In the genomic region with DNA sequence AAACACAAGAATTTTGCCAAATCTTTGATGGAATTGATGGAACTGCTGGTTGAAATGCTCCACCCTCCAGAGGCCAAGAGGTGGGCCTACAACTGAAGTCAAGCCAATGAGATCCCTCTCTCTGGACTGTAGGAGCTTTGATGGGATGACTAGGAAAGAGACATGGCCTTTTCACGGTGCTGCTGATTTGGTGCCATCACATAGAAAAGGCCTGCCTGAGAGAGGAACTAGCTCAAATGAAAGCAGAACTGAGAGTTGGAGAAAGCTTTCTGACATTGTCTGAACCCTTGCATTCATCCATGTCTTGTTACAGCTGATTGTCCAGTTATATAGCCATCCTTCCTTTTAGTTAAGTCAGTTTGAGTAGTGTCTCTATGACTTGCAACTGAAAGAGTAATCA, we compare ENCODE assay signal across 12 cellular contexts.
DNase-seq lines count a peak whose midpoint lies in the region; ATAC-seq, FAIRE-seq and TF ChIP-seq lines count a peak whose summit lies in the region.
"Had no signal": no experiment of that assay in that cellular context is flagged by ENCODE, and none has a peak within 500 bp of the region (broad histone marks: within the 10 kb centered on the region; RNA-seq: fewer than 3 reads in every experiment).

No MANE protein-coding gene starts in this region.

- no peaks in the 10 kb centered on the region for H3K27me3 ChIP-seq in lower lobe of right lung (ENCODE audit: low read depth)

- peak; percentile 74 for ATAC-seq in GM21825 (IDR thresholded peaks at IDR 0.05; ENCODE audit: unreplicated experiment)
- ATAC-seq in HG03354 (IDR thresholded peaks at IDR 0.05; ENCODE audit: poor library complexity, severe bottlenecking, unreplicated experiment) = peak; percentile 89
- ATAC-seq in stimulated activated naive B cell treated with anti-CD40 and anti-IgM and Interleukin-4, amounts not matched to agents 10 μg/mL and 1 μg/mL and 100 μg/mL, for 72 hours (replicated peaks) = peak; percentile 87 to 90
- no peak for ATAC-seq in lower lobe of right lung
- no peak for ATAC-seq in T-cell (replicated peaks in 1 of 4)

- H3K4me3 ChIP-seq in lower lobe of right lung = no peak overlapping the region

- DNase-seq in GM19239 (ENCODE audit: insufficient read length, low spot score) (peak; percentile 18), lower lobe of right lung (no peak), T-cell (no peak)
- peak; percentile 1 for DNase-seq in stimulated activated naive B cell treated with anti-CD40 and anti-IgM and Interleukin-4, amounts not matched to agents 10 μg/mL and 1 μg/mL and 100 μg/mL, for 72 hours
- DNase-seq in activated CD8-positive, alpha-beta memory T cell treated with anti-CD3 and anti-CD28 coated beads for 24 hours = no peak
- DNase-seq: DMS53, NCI-H1694, retina had no signal

- CTCF ChIA-PET in T-cell (lab: Charles Lee) = no interaction called here

- H3K27me3 Mint-ChIP-seq in stimulated activated naive B cell treated with anti-CD40 and anti-IgM and Interleukin-4, amounts not matched to agents 10 μg/mL and 1 μg/mL and 100 μg/mL, for 72 hours = no peaks in the 10 kb centered on the region
- no peaks in the 10 kb centered on the region for H3K27me3 Mint-ChIP-seq in T-cell

- intact Hi-C loops in lower lobe of right lung (cut with DNase I) = no loop called here

- POLR2A ChIA-PET in T-cell (lab: Charles Lee) = no interaction called here

- TF ChIP-seq CTCF in lower lobe of right lung (IDR thresholded peaks at IDR 0.05) = no peak

- H3K9me3 ChIP-seq in lower lobe of right lung = no peaks in the 10 kb centered on the region

- no peaks in the 10 kb centered on the region for H3K36me3 Mint-ChIP-seq in stimulated activated naive B cell treated with anti-CD40 and anti-IgM and Interleukin-4, amounts not matched to agents 10 μg/mL and 1 μg/mL and 100 μg/mL, for 72 hours
- H3K36me3 Mint-ChIP-seq in T-cell = no peaks in the 10 kb centered on the region

- H3K4me3 Mint-ChIP-seq in stimulated activated naive B cell treated with anti-CD40 and anti-IgM and Interleukin-4, amounts not matched to agents 10 μg/mL and 1 μg/mL and 100 μg/mL, for 72 hours = no peak overlapping the region
- no peak overlapping the region for H3K4me3 Mint-ChIP-seq in T-cell
- H3K4me3 Mint-ChIP-seq: T-helper 2 cell treated with Interferon-gamma antibody and Interleukin-4, amounts not matched to agents 5 μg/mL and 100 μg/mL, for 36 hours had no signal

- H3K36me3 ChIP-seq in lower lobe of right lung = no peaks in the 10 kb centered on the region

- no peak overlapping the region for H3K27ac Mint-ChIP-seq in stimulated activated naive B cell treated with anti-CD40 and anti-IgM and Interleukin-4, amounts not matched to agents 10 μg/mL and 1 μg/mL and 100 μg/mL, for 72 hours
- H3K27ac Mint-ChIP-seq in T-cell = no peak overlapping the region
- H3K27ac Mint-ChIP-seq: T-helper 2 cell treated with Interferon-gamma antibody and Interleukin-4, amounts not matched to agents 5 μg/mL and 100 μg/mL, for 36 hours had no signal

- no peak overlapping the region for H3K27ac ChIP-seq in lower lobe of right lung

- peak; percentile 76 for FAIRE-seq in GM19239 (lab: Jason Lieb, UNC)
- FAIRE-seq: endothelial cell of umbilical vein had no signal

- H3K9me3 Mint-ChIP-seq in stimulated activated naive B cell treated with anti-CD40 and anti-IgM and Interleukin-4, amounts not matched to agents 10 μg/mL and 1 μg/mL and 100 μg/mL, for 72 hours = peaks cover 2 to 5% of the 10 kb centered on the region in 2 donors
- peaks cover 5 to 12% (median 7%) of the 10 kb centered on the region in 3 donors for H3K9me3 Mint-ChIP-seq in T-cell

- no peaks in the 10 kb centered on the region for H3K4me1 ChIP-seq in lower lobe of right lung

- peaks cover 0 to 8% of the 10 kb centered on the region in 2 donors for H3K4me1 Mint-ChIP-seq in stimulated activated naive B cell treated with anti-CD40 and anti-IgM and Interleukin-4, amounts not matched to agents 10 μg/mL and 1 μg/mL and 100 μg/mL, for 72 hours
- H3K4me1 Mint-ChIP-seq in T-cell = no peaks in the 10 kb centered on the region

Comparison
In these comparisons a context has a peak if more than half of its experiments do, and no peak if none do; other contexts are left out.
1. DNase-seq: peak in GM19239 (single experiment) and stimulated activated naive B cell treated with anti-CD40 and anti-IgM and Interleukin-4, amounts not matched to agents 10 μg/mL and 1 μg/mL and 100 μg/mL, for 72 hours (single experiment); none in lower lobe of right lung (single experiment), T-cell (0 of 34) and activated CD8-positive, alpha-beta memory T cell treated with anti-CD3 and anti-CD28 coated beads for 24 hours (single experiment).
2. ATAC-seq: peak in GM21825 (single experiment), HG03354 (single experiment) and stimulated activated naive B cell treated with anti-CD40 and anti-IgM and Interleukin-4, amounts not matched to agents 10 μg/mL and 1 μg/mL and 100 μg/mL, for 72 hours (2 of 2); none in lower lobe of right lung (0 of 2) and T-cell (0 of 4).